1 cellular context compared by ENCODE assay signal in genomic region chr15:67107014-67107812, GRCh38.
A peak's percentile ranks its signal among the peaks of the same experiment; 100 is the strongest.
TF ChIP-seq lines count a peak whose summit lies in the region.

No MANE protein-coding gene starts in this region.

TF ChIP-seq in A549, 52 proteins besides CTCF, POLR2A, EP300 and RAD21 (continued from another document):
- TF ChIP-seq PBX3 (IDR thresholded peaks at IDR 0.05) (peak; percentile 82; the same call in 1 of the 2 replicates), KDM5A (IDR thresholded peaks at IDR 0.05) (no peak), RARB (CRISPR knock-in tag; IDR thresholded peaks at IDR 0.05) (peak; percentile 52), ELK1 (IDR thresholded peaks at IDR 0.05; ENCODE audit: low read depth, low read length) (no peak), MAZ (IDR thresholded peaks at IDR 0.05; ENCODE audit: borderline replicate concordance, low read depth, low read length) (no peak; the same call in 1 of the 2 replicates), FOXS1 (CRISPR knock-in tag; IDR thresholded peaks at IDR 0.05) (peak; percentile 82), HEYL (CRISPR knock-in tag; IDR thresholded peaks at IDR 0.05) (no peak; the same call in 1 of the 2 replicates), REST (IDR thresholded peaks at IDR 0.05) (no peak), RNF2 (IDR thresholded peaks at IDR 0.05; ENCODE audit: borderline replicate concordance, low read depth) (no peak), CEBPB (IDR thresholded peaks at IDR 0.05) (peak; percentile 54 to 90; a peak in 3 of 4 replicates), POLR2AphosphoS2 (conservative IDR thresholded peaks at IDR 0.05; ENCODE audit: low read length) (no peak), ZNF302 (CRISPR knock-in tag; IDR thresholded peaks at IDR 0.05) (peak; percentile 95), HOXB5 (CRISPR knock-in tag; IDR thresholded peaks at IDR 0.05) (peak; percentile 84), MYC (IDR thresholded peaks at IDR 0.05; ENCODE audit: borderline replicate concordance, low read length) (no peak; the same call in none of the 2 replicates), HMGXB4 (CRISPR knock-in tag; IDR thresholded peaks at IDR 0.05; ENCODE audit: borderline replicate concordance) (peak; percentile 86), NFE2L2 (conservative IDR thresholded peaks at IDR 0.05; ENCODE audit: low read length) (peak; percentile 95), SMC3 (IDR thresholded peaks at IDR 0.05) (peak; percentile 63), GATA3 (IDR thresholded peaks at IDR 0.05; ENCODE audit: borderline replicate concordance) (peak; percentile 98), HDAC2 (IDR thresholded peaks at IDR 0.05) (no peak), JUN (IDR thresholded peaks at IDR 0.05) (peak; percentile 99), TP53 (CRISPR knock-in tag; IDR thresholded peaks at IDR 0.05) (peak; percentile 97), BCL3 (IDR thresholded peaks at IDR 0.05) (peak; percentile 97), ZFP36 (IDR thresholded peaks at IDR 0.05; ENCODE audit: borderline replicate concordance, partially characterized antibody) (no peak), EHMT2 (IDR thresholded peaks at IDR 0.05; ENCODE audit: low read depth) (no peak), HOXA7 (CRISPR knock-in tag; IDR thresholded peaks at IDR 0.05) (peak; percentile 80; the same call in 1 of the 2 replicates), NR3C1 (IDR thresholded peaks at IDR 0.05) (no peak), ESRRA (IDR thresholded peaks at IDR 0.05; ENCODE audit: borderline replicate concordance, low read length) (no peak)
- TF ChIP-seq, protein P1, sequence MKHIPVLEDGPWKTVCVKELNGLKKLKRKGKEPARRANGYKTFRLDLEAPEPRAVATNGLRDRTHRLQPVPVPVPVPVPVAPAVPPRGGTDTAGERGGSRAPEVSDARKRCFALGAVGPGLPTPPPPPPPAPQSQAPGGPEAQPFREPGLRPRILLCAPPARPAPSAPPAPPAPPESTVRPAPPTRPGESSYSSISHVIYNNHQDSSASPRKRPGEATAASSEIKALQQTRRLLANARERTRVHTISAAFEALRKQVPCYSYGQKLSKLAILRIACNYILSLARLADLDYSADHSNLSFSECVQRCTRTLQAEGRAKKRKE (CRISPR knock-in tag; IDR thresholded peaks at IDR 0.05; ENCODE audit: low read depth), result peak; percentile 94
- TF ChIP-seq, protein P2, sequence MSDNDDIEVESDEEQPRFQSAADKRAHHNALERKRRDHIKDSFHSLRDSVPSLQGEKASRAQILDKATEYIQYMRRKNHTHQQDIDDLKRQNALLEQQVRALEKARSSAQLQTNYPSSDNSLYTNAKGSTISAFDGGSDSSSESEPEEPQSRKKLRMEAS (IDR thresholded peaks at IDR 0.05), result peak; percentile 94
- TF ChIP-seq, protein P3, sequence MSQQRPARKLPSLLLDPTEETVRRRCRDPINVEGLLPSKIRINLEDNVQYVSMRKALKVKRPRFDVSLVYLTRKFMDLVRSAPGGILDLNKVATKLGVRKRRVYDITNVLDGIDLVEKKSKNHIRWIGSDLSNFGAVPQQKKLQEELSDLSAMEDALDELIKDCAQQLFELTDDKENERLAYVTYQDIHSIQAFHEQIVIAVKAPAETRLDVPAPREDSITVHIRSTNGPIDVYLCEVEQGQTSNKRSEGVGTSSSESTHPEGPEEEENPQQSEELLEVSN (IDR thresholded peaks at IDR 0.05; ENCODE audit: borderline replicate concordance, low read depth), result peak; percentile 59; the same call in 1 of the 2 replicates
